ENCODE assay signal across 8 cellular contexts in the genomic region with DNA sequence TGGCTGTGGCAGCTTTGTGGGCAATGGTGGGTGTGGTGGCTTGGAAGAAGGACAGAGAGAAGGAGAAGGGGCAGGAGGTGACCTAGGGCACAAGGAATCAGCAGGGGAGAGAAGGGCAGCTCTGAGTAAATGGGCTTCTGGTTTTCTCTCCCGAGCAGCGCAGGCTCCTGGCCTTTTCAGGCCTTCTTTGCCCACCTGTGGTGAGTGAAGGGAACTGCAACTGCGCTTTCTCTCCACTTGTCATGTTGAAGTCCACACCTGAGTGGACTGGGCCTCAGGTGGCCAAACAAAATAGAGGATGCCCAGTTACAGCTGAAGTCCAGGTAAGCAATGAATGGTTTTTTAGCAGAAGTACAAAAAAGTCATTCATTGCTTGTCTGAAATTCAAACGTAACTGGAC. TPM values are rescaled to one million over a fixed set of nuclear protein-coding genes. Genes with fewer than 3 reads are reported as not detected.
DNase-seq lines count a peak whose midpoint lies in the region; ATAC-seq and TF ChIP-seq lines count a peak whose summit lies in the region.

No MANE protein-coding gene starts in this region.

- no peaks in the 10 kb centered on the region for H3K36me3 ChIP-seq in DND-41 (ENCODE audit: insufficient read depth, low read length)
- no peaks in the 10 kb centered on the region for H3K36me3 ChIP-seq in Karpas-422 (ENCODE audit: insufficient read depth, low read length)
- no peaks in the 10 kb centered on the region for H3K36me3 ChIP-seq in gastroesophageal sphincter

- H3K9me3 ChIP-seq in DND-41 (ENCODE audit: insufficient read depth, low read length, severe bottlenecking) (no peaks in the 10 kb centered on the region), Karpas-422 (ENCODE audit: low read length) (no peaks in the 10 kb centered on the region), gastroesophageal sphincter (no peaks in the 10 kb centered on the region)

- ATAC-seq in DND-41 (ENCODE audit: insufficient read depth, low read depth) (no peak), GM21529 (IDR thresholded peaks at IDR 0.05; ENCODE audit: unreplicated experiment) (no peak), gastroesophageal sphincter (no peak), HG03457 (IDR thresholded peaks at IDR 0.05; ENCODE audit: unreplicated experiment) (no peak), GM18511 (IDR thresholded peaks at IDR 0.05; ENCODE audit: unreplicated experiment) (no peak)

- H3K4me1 ChIP-seq in DND-41 (ENCODE audit: insufficient read depth, low read length) (no peaks in the 10 kb centered on the region), Karpas-422 (ENCODE audit: low read length) (peaks cover 11% of the 10 kb centered on the region), gastroesophageal sphincter (no peaks in the 10 kb centered on the region)

- no peak overlapping the region for H3K4me3 ChIP-seq in DND-41 (ENCODE audit: low read depth in 1 of 2, low read length in 2 of 2)
- H3K4me3 ChIP-seq in Karpas-422 (ENCODE audit: low read length), result no peak overlapping the region
- no peak overlapping the region for H3K4me3 ChIP-seq in gastroesophageal sphincter

- WGBS in gastroesophageal sphincter (ENCODE audit: low coverage in 1 of 2), 2 donors, result 51 to 62% methylated on average over 3 to 4 of the region's 4 CpGs

- TF ChIP-seq EP300 in gastroesophageal sphincter (IDR thresholded peaks at IDR 0.05), result no peak

- no peak for DNase-seq in DND-41
- DNase-seq in Karpas-422, result peak; percentile 80
- peak; percentile 10 for DNase-seq in amniotic epithelial cell (ENCODE audit: low read depth)
- DNase-seq in midbrain (lab: John Stamatoyannopoulos, UW), result peak; percentile 9

- TF ChIP-seq CTCF in DND-41 (IDR thresholded peaks at IDR 0.05; ENCODE audit: borderline replicate concordance, extremely low read depth, low read length, poor library complexity, severe bottlenecking), result peak; percentile 49
- TF ChIP-seq CTCF in gastroesophageal sphincter (IDR thresholded peaks at IDR 0.05), result peak in 2 of 4 experiments; percentile 12 to 31

- no peaks in the 10 kb centered on the region for H3K9me2 ChIP-seq in Karpas-422 (replicated peaks; ENCODE audit: insufficient read depth, low read length)

- H3K27me3 ChIP-seq in DND-41 (ENCODE audit: insufficient read depth, low read length, poor library complexity) (peaks cover 8% of the 10 kb centered on the region), Karpas-422 (ENCODE audit: low read length) (0 out of 2 replicates have a peak, but pooled peaks cover 3% of the 10 kb centered on the region), gastroesophageal sphincter (peaks cover 53% of the 10 kb centered on the region)

- H3K79me2 ChIP-seq in DND-41 (ENCODE audit: insufficient read depth, low read length) (no peaks in the 10 kb centered on the region), Karpas-422 (ENCODE audit: low read length) (no peaks in the 10 kb centered on the region)

- no peak for TF ChIP-seq POLR2A in gastroesophageal sphincter (IDR thresholded peaks at IDR 0.05)

- no peaks in the 10 kb centered on the region; the same call in 1 of the 2 replicates for H4K20me1 ChIP-seq in DND-41 (ENCODE audit: insufficient read depth, low read length)
- H4K20me1 ChIP-seq in Karpas-422 (ENCODE audit: insufficient read depth, low read depth, low read length), result no peaks in the 10 kb centered on the region

- no peak overlapping the region for H3K4me2 ChIP-seq in DND-41 (ENCODE audit: insufficient read depth, low read length)
- H3K4me2 ChIP-seq in Karpas-422 (ENCODE audit: low read depth, low read length, poor library complexity, severe bottlenecking), result no peak overlapping the region

- no peak overlapping the region for H3K27ac ChIP-seq in DND-41 (ENCODE audit: low read length)
- no peak overlapping the region for H3K27ac ChIP-seq in Karpas-422 (ENCODE audit: low read length)
- no peak overlapping the region for H3K27ac ChIP-seq in gastroesophageal sphincter

- H2AFZ ChIP-seq in DND-41 (ENCODE audit: low read depth, low read length) (no peak overlapping the region), Karpas-422 (ENCODE audit: low read length) (no peak overlapping the region)

- H3K9ac ChIP-seq in DND-41 (ENCODE audit: low read depth, low read length) (no peak overlapping the region), Karpas-422 (ENCODE audit: low read length) (no peak overlapping the region)

RNA-seq across cellular contexts. Expression of a gene that starts 29.4 kb away (rescaled TPM):
- not detected in 2 replicates for total RNA-seq in Karpas-422 (2014; rRNA removed; shearing (Covaris generic); ENCODE audit: low replicate concordance)
- total RNA-seq in gastroesophageal sphincter, result not detected

RNA-seq across cellular contexts. Expression of a gene that starts 57.8 kb away (rescaled TPM):
- not detected in 2 replicates for total RNA-seq in Karpas-422 (2014; rRNA removed; shearing (Covaris generic); ENCODE audit: low replicate concordance)
- 10 to 100 TPM in 1 of 4 donors, 1 to 10 TPM in 3; 2.8 to 16.8 (median 4.6) TPM for total RNA-seq in gastroesophageal sphincter
